9 cellular contexts compared by ENCODE assay signal in the genomic region with DNA sequence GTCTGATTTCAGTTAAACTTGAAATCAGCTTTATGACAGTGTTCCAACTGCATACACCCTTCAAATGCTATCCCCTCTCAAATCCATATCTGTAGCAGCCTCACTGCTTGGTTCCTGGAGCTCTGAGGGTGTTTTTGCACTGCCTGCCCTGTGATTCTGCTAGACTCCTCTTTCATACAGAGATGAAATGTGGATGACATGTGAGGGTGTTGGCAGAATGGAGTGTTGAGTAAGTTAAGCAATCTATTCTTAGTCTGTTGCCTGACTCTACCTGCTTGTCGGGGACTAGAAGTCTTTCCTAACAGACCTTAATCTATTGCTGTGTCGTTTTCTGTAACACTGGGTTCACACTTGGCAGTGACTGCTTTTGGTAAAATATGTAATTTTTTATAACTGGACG. TPM values are rescaled to one million over a fixed set of nuclear protein-coding genes. Genes with fewer than 3 reads are reported as not detected.
"Had no signal": no experiment of that assay in that cellular context is flagged by ENCODE, and none has a peak within 500 bp of the region (broad histone marks: within the 10 kb centered on the region; RNA-seq: fewer than 3 reads in every experiment).

No MANE protein-coding gene starts in this region.

- H3K27ac ChIP-seq: GM23248 had no signal

- H3K4me2 ChIP-seq: GM23338 had no signal

- H3K9ac ChIP-seq: GM23248 had no signal

- H2AFZ ChIP-seq: GM23248, GM23338 had no signal

- H3K4me1 ChIP-seq: HAP-1 had no signal

- H3K4me3 Mint-ChIP-seq: GM23338, H9, HFFc6 had no signal

- ATAC-seq: GM23338, HCT116 had no signal

- H3K36me3 ChIP-seq: HAP-1 had no signal

- DNase-seq: GM23248, GOT3, H7, H9, HCEC 1CT, HFFc6 had no signal

- H3K27ac Mint-ChIP-seq: GM23338, HFFc6 had no signal

- H3K4me3 ChIP-seq: GM23248, GM23338, HAP-1 had no signal

RNA-seq across cellular contexts. Expression of a gene that starts 9.8 kb away (rescaled TPM):
- total RNA-seq: GM23248, HFFc6 had no signal
- polyA plus RNA-seq: GM23248 had no signal
